ENCODE assay signal across 1 cellular context in genomic region chr3:142580061-142580423, GRCh38.
TF ChIP-seq lines count a peak whose summit lies in the region.

No MANE protein-coding gene starts in this region.

TF ChIP-seq in WTC11, 78 proteins besides CTCF, POLR2A, EP300 and RAD21 (continued from another document):
- TF ChIP-seq CDX4 (CRISPR knock-in tag; IDR thresholded peaks at IDR 0.05; ENCODE audit: borderline replicate concordance), result no peak
- TF ChIP-seq ARID4B (CRISPR knock-in tag; IDR thresholded peaks at IDR 0.05; ENCODE audit: borderline replicate concordance), result no peak
- TF ChIP-seq ZNF396 (CRISPR knock-in tag; IDR thresholded peaks at IDR 0.05; ENCODE audit: borderline replicate concordance), result no peak
- TF ChIP-seq SOX15 (CRISPR knock-in tag; IDR thresholded peaks at IDR 0.05), result no peak
- no peak for TF ChIP-seq PREB (CRISPR knock-in tag; IDR thresholded peaks at IDR 0.05; ENCODE audit: borderline replicate concordance)
- TF ChIP-seq TCF7 (CRISPR knock-in tag; IDR thresholded peaks at IDR 0.05; ENCODE audit: low read depth), result no peak
- no peak for TF ChIP-seq KAT7 (CRISPR knock-in tag; IDR thresholded peaks at IDR 0.05; ENCODE audit: borderline replicate concordance)
- no peak for TF ChIP-seq ZNF281 (CRISPR knock-in tag; IDR thresholded peaks at IDR 0.05)
- TF ChIP-seq FOXJ3 (CRISPR knock-in tag; IDR thresholded peaks at IDR 0.05; ENCODE audit: borderline replicate concordance), result no peak
- TF ChIP-seq ERG (CRISPR knock-in tag; IDR thresholded peaks at IDR 0.05), result no peak
- no peak for TF ChIP-seq TEAD4 (CRISPR knock-in tag; IDR thresholded peaks at IDR 0.05)
- TF ChIP-seq SP1 (CRISPR knock-in tag; conservative IDR thresholded peaks at IDR 0.05), result no peak
